20 cellular contexts compared by ENCODE assay signal in the genomic region with DNA sequence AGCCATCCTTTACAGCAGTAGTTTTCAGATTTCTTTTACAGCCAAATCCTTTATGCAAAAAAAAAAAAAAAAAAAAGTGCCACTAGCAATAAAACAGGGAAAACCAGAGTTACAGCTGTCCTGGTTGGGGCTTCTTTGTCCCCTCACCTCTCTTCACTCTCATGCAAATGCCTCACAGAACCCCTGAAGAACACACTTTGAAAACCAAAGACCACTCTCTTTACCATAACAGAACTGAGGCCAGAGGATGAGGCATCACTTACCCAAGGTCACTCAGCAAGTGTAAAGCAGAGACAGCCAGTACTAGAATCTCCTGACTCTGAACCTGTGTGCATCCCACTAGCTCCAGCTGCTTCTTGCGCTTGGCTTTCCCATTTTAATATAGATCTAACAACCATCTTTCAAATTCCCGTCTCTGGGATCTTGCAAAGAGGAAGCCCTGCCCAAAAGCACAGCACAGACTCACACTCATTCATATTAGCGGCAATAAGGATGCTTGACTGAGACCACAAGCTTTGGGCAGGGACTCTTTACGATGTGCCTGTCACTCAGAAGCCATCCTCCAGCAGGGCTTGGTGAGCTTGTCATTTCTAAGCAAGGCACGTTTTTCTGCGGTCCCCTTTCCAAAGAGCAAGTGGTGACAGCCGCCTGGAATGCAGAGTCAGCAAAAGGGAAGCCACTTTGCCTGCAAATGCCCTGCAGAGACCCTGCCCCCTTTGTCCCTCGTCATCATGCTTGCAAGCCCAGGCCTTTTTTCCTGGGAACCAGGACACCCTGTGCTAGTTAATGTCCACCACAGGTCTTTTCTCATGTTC.
DNase-seq lines count a peak whose midpoint lies in the region; ATAC-seq, FAIRE-seq and TF ChIP-seq lines count a peak whose summit lies in the region.
"Had no signal": no experiment of that assay in that cellular context is flagged by ENCODE, and none has a peak within 500 bp of the region (broad histone marks: within the 10 kb centered on the region; RNA-seq: fewer than 3 reads in every experiment).

No MANE protein-coding gene starts in this region.

- H3K18ac ChIP-seq in neuronal stem cell (ENCODE audit: low read length) = no peak overlapping the region

- no peak overlapping the region for H3K27ac ChIP-seq in K562 (ENCODE audit: extremely low read depth, low read depth, low read length)
- H3K27ac ChIP-seq in iPS-18a (ENCODE audit: low read length) = no peak overlapping the region
- no peak overlapping the region for H3K27ac ChIP-seq in neuronal stem cell (replicated peaks; ENCODE audit: low read length)
- H3K27ac ChIP-seq: brain microvascular endothelial cell, C4-2B had no signal

- intact Hi-C loops in K562 (cut with micrococcal nuclease) = no loop called here

- H3K79me1 ChIP-seq in neuronal stem cell (ENCODE audit: low read depth, low read length) = no peaks in the 10 kb centered on the region

- no TSS peak for BruUV-seq in K562 (replicated peaks; lab: Mats Ljungman, UMichigan)

- H3K14ac ChIP-seq in neuronal stem cell (ENCODE audit: low read length) = no peak overlapping the region

- H3K27me3 ChIP-seq in K562 (ENCODE audit: control insufficient read depth in 2 of 2, insufficient read depth in 2 of 2, low read length in 2 of 2) = no peaks in the 10 kb centered on the region
- no peaks in the 10 kb centered on the region for H3K27me3 ChIP-seq in iPS-18a (ENCODE audit: control insufficient read depth, insufficient read depth, low read length)
- peaks cover 0 to 8% (median 4%) of the 10 kb centered on the region in 3 experiments for H3K27me3 ChIP-seq in neuronal stem cell (ENCODE audit: control insufficient read depth in 3 of 3, insufficient read depth in 3 of 3, low read depth in 1 of 3, low read length in 3 of 3)
- H3K27me3 ChIP-seq: brain microvascular endothelial cell had no signal

- H4K8ac ChIP-seq in neuronal stem cell (ENCODE audit: low read depth, low read length) = no peak overlapping the region

- no peak overlapping the region for H4K91ac ChIP-seq in neuronal stem cell (ENCODE audit: low read depth, low read length, poor library complexity)

- no peak overlapping the region for H3K4me3 ChIP-seq in K562
- H3K4me3 ChIP-seq in iPS-18a (ENCODE audit: low read length) = peak overlapping the region; percentile 54
- no peak overlapping the region for H3K4me3 ChIP-seq in neuronal stem cell (ENCODE audit: low read length in 2 of 2)

- H3K23ac ChIP-seq in neuronal stem cell (ENCODE audit: low read depth, low read length, poor library complexity) = no peak overlapping the region

- in situ Hi-C loops in K562 (cut with MboI) = no loop called here

- no peaks in the 10 kb centered on the region for H3K9me1 ChIP-seq in K562 (ENCODE audit: control insufficient read depth, insufficient read depth, low read length)

- WGBS in K562 (ENCODE audit: insufficient coverage, low coverage, missing lambda C conversion rate) = 51% methylated on average over 8 of the region's 8 CpGs
- no CpG with 5 or more reads among the region's 8 CpGs for WGBS in neuronal stem cell (ENCODE audit: extremely low coverage in 2 of 2, insufficient read length in 2 of 2, insufficient replicate concordance in 1 of 2), 2 donors

- POLR2A ChIA-PET in K562 (lab: Yijun Ruan, JAX) = interaction anchor here (0.6 to 1.0 kb wide), 3 partner anchors 12 to 268 kb away, joined by 3 to 4 read pairs (median 4); partner anchors contain the start of gene NFIA

- no peak overlapping the region for H2BK15ac ChIP-seq in neuronal stem cell (ENCODE audit: low read length)

- H3K4ac ChIP-seq in neuronal stem cell (ENCODE audit: low read length) = no peak overlapping the region

- H2AK5ac ChIP-seq in neuronal stem cell (ENCODE audit: low read depth, low read length) = no peak overlapping the region

- TF ChIP-seq RAD21 in K562 (CRISPR knock-in tag; conservative IDR thresholded peaks at IDR 0.05 in 1 of 2, IDR thresholded peaks at IDR 0.05 in 1 of 2) = no peak

- CTCF ChIA-PET in K562 (lab: Yijun Ruan, JAX; ENCODE audit: low intra/inter-chr PET ratio) = no interaction called here

- H3K4me1 ChIP-seq in K562 (replicated peaks in 1 of 2; ENCODE audit: control insufficient read depth in 2 of 2, insufficient read depth in 2 of 2, low read length in 2 of 2) (peaks cover 4 to 7% of the 10 kb centered on the region in 2 experiments; a peak in 3 of 5 replicates), iPS-18a (ENCODE audit: control insufficient read depth, low read depth, low read length) (peaks cover 36% of the 10 kb centered on the region), neuronal stem cell (ENCODE audit: control insufficient read depth in 2 of 2, insufficient read depth in 1 of 2, low read depth in 1 of 2, low read length in 2 of 2) (peaks cover 0 to 8% of the 10 kb centered on the region in 2 donors)

- DNase-seq in DMS79 treated with DMSO at 0.1 percent for 48 hours (lab: John Stamatoyannopoulos, UW) (peak; percentile 16), DMS79 (lab: John Stamatoyannopoulos, UW) (no peak), K562 (ENCODE audit: extremely low read depth in 1 of 4, low spot score in 3 of 4) (no peak), neuronal stem cell (ENCODE audit: low spot score) (peak; percentile 49), ureter (ENCODE audit: low spot score) (no peak), activated gamma-delta T cell (lab: John Stamatoyannopoulos, UW) (no peak)
- no peak for DNase-seq in stimulated activated CD4-positive, alpha-beta T cell treated with anti-CD3 and anti-CD28 coated beads, Interleukin-15, amount 100 ng/mL, for 24 hours
- DNase-seq: 8988T; activated CD4-positive, alpha-beta T cell treated with anti-CD3 and anti-CD28 coated beads for 4 hours; brain microvascular endothelial cell; KBM-7; left colon; NCI-H1048; NCI-H226; stimulated activated naive B cell treated with anti-CD40 and anti-IgM and Interleukin-4, amounts not matched to agents 10 μg/mL and 1 μg/mL and 100 μg/mL, for 72 hours; trophoblast cell had no signal

- no peak for FAIRE-seq in K562 (lab: Jason Lieb, UNC)

- H2AFZ ChIP-seq in K562 (ENCODE audit: low read depth, low read length) (peak overlapping the region; percentile 77), neuronal stem cell (ENCODE audit: low read length) (peak overlapping the region; percentile 63)

- H3K9ac ChIP-seq in K562 (ENCODE audit: insufficient read depth in 1 of 2, low read depth in 2 of 2, low read length in 2 of 2) (no peak overlapping the region; a peak in 1 of 4 replicates), iPS-18a (ENCODE audit: low read length) (no peak overlapping the region), neuronal stem cell (ENCODE audit: low read depth, low read length, poor library complexity) (no peak overlapping the region)

- H3K4me2 ChIP-seq in K562 (ENCODE audit: insufficient read depth, low read length) (no peak overlapping the region), neuronal stem cell (ENCODE audit: insufficient read depth, low read length, poor library complexity, severe bottlenecking) (peak overlapping the region; percentile 47)

- H3K79me2 ChIP-seq in K562 (ENCODE audit: control insufficient read depth, insufficient read depth, low read length) = no peaks in the 10 kb centered on the region

- no peaks in the 10 kb centered on the region for H4K20me1 ChIP-seq in K562 (replicated peaks; ENCODE audit: control insufficient read depth, insufficient read depth, low read length)

- H2BK5ac ChIP-seq in neuronal stem cell (ENCODE audit: low read length) = no peak overlapping the region

- H2BK120ac ChIP-seq in neuronal stem cell (ENCODE audit: low read depth, low read length) = no peak overlapping the region

- H2BK12ac ChIP-seq in neuronal stem cell (ENCODE audit: low read length) = no peak overlapping the region

- no peaks in the 10 kb centered on the region for H3K36me3 ChIP-seq in K562 (ENCODE audit: control insufficient read depth, insufficient read depth, low read length)
- no peaks in the 10 kb centered on the region for H3K36me3 ChIP-seq in iPS-18a (ENCODE audit: control insufficient read depth, low read depth, low read length)
- no peaks in the 10 kb centered on the region for H3K36me3 ChIP-seq in neuronal stem cell (replicated peaks in 1 of 2; ENCODE audit: control insufficient read depth in 2 of 2, insufficient read depth in 2 of 2, low read length in 2 of 2)
- H3K36me3 ChIP-seq: brain microvascular endothelial cell had no signal

- H3K9me3 ChIP-seq in K562 (replicated peaks; ENCODE audit: control insufficient read depth, insufficient read depth, low read depth, low read length) (no peaks in the 10 kb centered on the region), iPS-18a (ENCODE audit: control insufficient read depth, low read depth, low read length) (no peaks in the 10 kb centered on the region), neuronal stem cell (replicated peaks in 1 of 2; ENCODE audit: control insufficient read depth in 2 of 2, insufficient read depth in 1 of 2, low read depth in 1 of 2, low read length in 2 of 2) (no peaks in the 10 kb centered on the region)

- TF ChIP-seq EP300 in K562 (IDR thresholded peaks at IDR 0.05; ENCODE audit: low read length) = no peak

- TF ChIP-seq CTCF in K562 (IDR thresholded peaks at IDR 0.05 in 2 of 3, conservative IDR thresholded peaks at IDR 0.05 in 1 of 3; ENCODE audit: insufficient read depth in 2 of 3, low read depth in 1 of 3, low read length in 3 of 3) = no peak

- no peak for TF ChIP-seq POLR2A in K562 (conservative IDR thresholded peaks at IDR 0.05)

- peak; percentile 37 for ATAC-seq in K562
- ATAC-seq: activated naive CD4-positive, alpha-beta T cell treated with anti-CD3 and anti-CD28 coated beads, Interleukin-2, amount 50 U/mL, for 72 hours; esophagus mucosa; left colon; stimulated activated naive B cell treated with anti-CD40 and anti-IgM and Interleukin-4, amounts not matched to agents 10 μg/mL and 1 μg/mL and 100 μg/mL, for 72 hours had no signal

TF ChIP-seq in K562, 482 proteins besides CTCF, POLR2A, EP300 and RAD21 (continues in another document):
- TF ChIP-seq ZNF384 (IDR thresholded peaks at IDR 0.05; ENCODE audit: low read depth, low read length) (0 out of 2 replicates have a peak, but pooled peaks have one; percentile 12), MAFK (IDR thresholded peaks at IDR 0.05; ENCODE audit: low read length) (peak; percentile 92), MEIS2 (IDR thresholded peaks at IDR 0.05; ENCODE audit: partially characterized antibody) (peak; percentile 11), MAFF (IDR thresholded peaks at IDR 0.05; ENCODE audit: low read length) (peak; percentile 92), ZNF316 (IDR thresholded peaks at IDR 0.05) (peak; percentile 96), C11orf30 (IDR thresholded peaks at IDR 0.05; ENCODE audit: low read depth) (peak; percentile 95)

Comparison
In these comparisons a context has a peak if more than half of its experiments do, and no peak if none do; other contexts are left out.
1. DNase-seq: peak in DMS79 treated with DMSO at 0.1 percent for 48 hours (single experiment) and neuronal stem cell (single experiment); none in DMS79 (single experiment), K562 (0 of 4), ureter (single experiment), activated gamma-delta T cell (single experiment) and stimulated activated CD4-positive, alpha-beta T cell treated with anti-CD3 and anti-CD28 coated beads, Interleukin-15, amount 100 ng/mL, for 24 hours (single experiment).